Comparison of ENCODE assay signal across 1 cellular context in genomic region chr14:103393687-103394626, GRCh38.
TF ChIP-seq lines count a peak whose summit lies in the region.

No MANE protein-coding gene starts in this region.

TF ChIP-seq in H1, 55 proteins besides CTCF, POLR2A, EP300 and RAD21:
- TF ChIP-seq CBX5 (IDR thresholded peaks at IDR 0.05; ENCODE audit: low read depth, low read length) (no peak), ZNF274 (IDR thresholded peaks at IDR 0.05; ENCODE audit: borderline replicate concordance, extremely low read depth, low read length) (no peak), BCL11A (IDR thresholded peaks at IDR 0.05; ENCODE audit: low read depth in 2 of 2, low read length in 2 of 2) (no peak), CHD7 (IDR thresholded peaks at IDR 0.05; ENCODE audit: insufficient replicate concordance, low read length) (no peak), PHF8 (conservative IDR thresholded peaks at IDR 0.05; ENCODE audit: low read depth, low read length) (no peak), SAP30 (IDR thresholded peaks at IDR 0.05; ENCODE audit: insufficient read depth, insufficient replicate concordance, low read length) (no peak), E2F6 (IDR thresholded peaks at IDR 0.05) (no peak), RFX5 (IDR thresholded peaks at IDR 0.05; ENCODE audit: borderline replicate concordance, low read depth, low read length) (no peak), POU5F1 (IDR thresholded peaks at IDR 0.05; ENCODE audit: low read depth, low read length) (no peak), SP4 (IDR thresholded peaks at IDR 0.05; ENCODE audit: low read length) (no peak), USF2 (IDR thresholded peaks at IDR 0.05; ENCODE audit: low read length) (no peak)
